ENCODE assay signal across 27 cellular contexts in genomic region chr11:132351050-132351449, GRCh38.
A peak's percentile ranks its signal among the peaks of the same experiment; 100 is the strongest.
DNase-seq lines count a peak whose midpoint lies in the region; ATAC-seq, FAIRE-seq and TF ChIP-seq lines count a peak whose summit lies in the region.
"Had no signal": no experiment of that assay in that cellular context is flagged by ENCODE, and none has a peak within 500 bp of the region (broad histone marks: within the 10 kb centered on the region; RNA-seq: fewer than 3 reads in every experiment).

No MANE protein-coding gene starts in this region.

- WGBS in HepG2 (ENCODE audit: low lambda C conversion rate), result 1% methylated on average over 7 of the region's 7 CpGs
- WGBS in right lobe of liver (ENCODE audit: insufficient coverage, low coverage, low lambda C conversion rate, missing lambda C conversion rate), result 67% methylated on average over 4 of the region's 7 CpGs

- TF ChIP-seq RAD21 in HepG2 (CRISPR knock-in tag; IDR thresholded peaks at IDR 0.05), result no peak

- H2AFZ ChIP-seq in KMS-11 (ENCODE audit: low read depth), result no peak overlapping the region
- H2AFZ ChIP-seq in HepG2 (ENCODE audit: low read length), result no peak overlapping the region

- intact Hi-C loops in HepG2 (cut with micrococcal nuclease; ENCODE audit: unreplicated experiment) (no loop called here), right lobe of liver (cut with DNase I) (no loop called here)

- no peak for TF ChIP-seq EP300 in HepG2 (IDR thresholded peaks at IDR 0.05; ENCODE audit: low read depth in 2 of 2, low read length in 2 of 2)
- no peak for TF ChIP-seq EP300 in HepG2 (CRISPR knock-in tag; IDR thresholded peaks at IDR 0.05; ENCODE audit: borderline replicate concordance)

- H3K4me3 ChIP-seq in KMS-11 (IDR thresholded peaks at IDR 0.05; ENCODE audit: insufficient read depth, low read depth, low read length) (no peak overlapping the region), HepG2 (replicated peaks in 1 of 3; ENCODE audit: insufficient read depth in 1 of 3, low read depth in 2 of 3, low read length in 3 of 3) (no peak overlapping the region), right lobe of liver (no peak overlapping the region)
- H3K4me3 ChIP-seq: BLaER1, GM12878 had no signal

- H3K27ac ChIP-seq in KMS-11 (no peak overlapping the region; the same call in 1 of the 2 replicates), HepG2 (ENCODE audit: extremely low read length, insufficient read depth, low read length) (no peak overlapping the region), right lobe of liver (peak overlapping the region in 2 of 3 donors; percentile 56 to 65)
- H3K27ac ChIP-seq: BLaER1 had no signal

- ATAC-seq in HepG2 (peak; percentile 49; the same call in 2 of the 3 replicates), right lobe of liver (peak; percentile 67 to 83 (median 80)), GM18519 (IDR thresholded peaks at IDR 0.05; ENCODE audit: low FRiP score, unreplicated experiment) (no peak), GM21786 (IDR thresholded peaks at IDR 0.05; ENCODE audit: unreplicated experiment) (no peak)
- ATAC-seq: GM12878 had no signal

- H3K9ac ChIP-seq in KMS-11, result no peak overlapping the region
- no peak overlapping the region for H3K9ac ChIP-seq in HepG2 (ENCODE audit: insufficient read depth, low read depth, low read length)
- H3K9ac ChIP-seq: BLaER1 had no signal

- H3K36me3 ChIP-seq in KMS-11 (ENCODE audit: insufficient read depth), result no peaks in the 10 kb centered on the region
- no peaks in the 10 kb centered on the region for H3K36me3 ChIP-seq in HepG2 (replicated peaks in 1 of 2; ENCODE audit: control insufficient read depth in 1 of 2, insufficient read depth in 2 of 2, low read length in 2 of 2)
- no peaks in the 10 kb centered on the region for H3K36me3 ChIP-seq in right lobe of liver
- H3K36me3 ChIP-seq: BE2C, BLaER1 had no signal

- in situ Hi-C loops in HepG2 (cut with HindIII; ENCODE audit: extremely low pct_ligation_motif_present, low pct_unique_long_range_greater_than_20kb), result no loop called here

- H3K9me3 ChIP-seq in HepG2 (ENCODE audit: low read length), result no peaks in the 10 kb centered on the region
- H3K9me3 ChIP-seq in right lobe of liver, result no peaks in the 10 kb centered on the region
- H3K9me3 ChIP-seq: BE2C, BLaER1 had no signal

- no TSS peak for BruUV-seq in HepG2 (replicated peaks; lab: Mats Ljungman, UMichigan)

- TF ChIP-seq POLR2A in HepG2 (IDR thresholded peaks at IDR 0.05; ENCODE audit: insufficient read depth in 1 of 2, low read depth in 2 of 2, low read length in 2 of 2) (no peak), right lobe of liver (IDR thresholded peaks at IDR 0.05) (no peak)

- no peak for DNase-seq in HepG2 (ENCODE audit: low spot score)
- peak; percentile 66 to 83 (median 74) for DNase-seq in right lobe of liver
- DNase-seq in HuH-7.5 (ENCODE audit: low spot score), result no peak
- DNase-seq: 8988T; ACHN; BE2C; C1 segment of cervical spinal cord; CD4-positive, alpha-beta memory T cell; CD4-positive, CD25-positive, alpha-beta regulatory T cell; CD8-positive, alpha-beta memory T cell; COR-L47; DMS 273 treated with DMSO at 0.1 percent for 48 hours; DMS153; DMS53; DMS79; DND-41; EL; GDM1 had no signal

- TF ChIP-seq CTCF in KMS-11 (conservative IDR thresholded peaks at IDR 0.05; ENCODE audit: low read depth, low read length) (no peak), HepG2 (CRISPR knock-in tag; IDR thresholded peaks at IDR 0.05) (no peak), right lobe of liver (IDR thresholded peaks at IDR 0.05) (no peak)

- no peaks in the 10 kb centered on the region for H3K79me2 ChIP-seq in KMS-11 (ENCODE audit: insufficient read depth, low read depth)
- no peaks in the 10 kb centered on the region for H3K79me2 ChIP-seq in HepG2 (ENCODE audit: insufficient read depth, low read length)

- H4K20me1 ChIP-seq in KMS-11 (ENCODE audit: insufficient read depth) (no peaks in the 10 kb centered on the region), HepG2 (ENCODE audit: insufficient read depth, low read length) (no peaks in the 10 kb centered on the region)
- H4K20me1 ChIP-seq: BLaER1 had no signal

- H3K27me3 ChIP-seq in KMS-11 (ENCODE audit: insufficient read depth, low read depth) (no peaks in the 10 kb centered on the region), HepG2 (ENCODE audit: control insufficient read depth in 1 of 2, insufficient read depth in 2 of 2, low read length in 2 of 2) (0 out of 5 replicates have a peak, but pooled peaks cover 0 to 2% of the 10 kb centered on the region in 2 experiments), right lobe of liver (no peaks in the 10 kb centered on the region)
- H3K27me3 ChIP-seq: BE2C, BLaER1 had no signal

- CTCF ChIA-PET in HepG2 (lab: Yijun Ruan, JAX; ENCODE audit: low intra/inter-chr PET ratio, low total read pairs), result no interaction called here

- peaks cover 80% of the 10 kb centered on the region for H3K4me1 ChIP-seq in KMS-11 (ENCODE audit: low read depth, poor library complexity, severe bottlenecking)
- H3K4me1 ChIP-seq in HepG2 (ENCODE audit: insufficient read depth, low read length), result no peaks in the 10 kb centered on the region
- H3K4me1 ChIP-seq in right lobe of liver, result peaks cover 0 to 13% (median 6%) of the 10 kb centered on the region in 4 donors
- H3K4me1 ChIP-seq: BE2C, BLaER1 had no signal

- no peak for FAIRE-seq in HepG2 (lab: Jason Lieb, UNC)
- FAIRE-seq: A204.1, GM12878, GM12892, GM18507, GM19239 had no signal

- H3K4me2 ChIP-seq in KMS-11 (peak overlapping the region; percentile 68; the same call in 1 of the 2 replicates), HepG2 (ENCODE audit: low read depth, low read length) (no peak overlapping the region)
- H3K4me2 ChIP-seq: BLaER1 had no signal

- POLR2A ChIA-PET in HepG2 (lab: Yijun Ruan, JAX), result no interaction called here

TF ChIP-seq in HepG2, 621 proteins besides CTCF, POLR2A, EP300 and RAD21:
- TF ChIP-seq ZNF263 (CRISPR knock-in tag; IDR thresholded peaks at IDR 0.05) (peak; percentile 75), CEBPG (CRISPR knock-in tag; IDR thresholded peaks at IDR 0.05) (0 out of 2 replicates have a peak, but pooled peaks have one; percentile 14), CEBPB (IDR thresholded peaks at IDR 0.05; ENCODE audit: borderline replicate concordance, low read depth, low read length) (peak; percentile 25; the same call in 1 of the 2 replicates), HNF4G (IDR thresholded peaks at IDR 0.05; ENCODE audit: borderline replicate concordance, low read depth, low read length) (no peak), HNF4G (CRISPR knock-in tag; IDR thresholded peaks at IDR 0.05; ENCODE audit: borderline replicate concordance, low read depth) (no peak), ZNF362 (CRISPR knock-in tag; IDR thresholded peaks at IDR 0.05; ENCODE audit: borderline replicate concordance) (peak; percentile 47; the same call in 1 of the 2 replicates)

Comparison
In these comparisons a context has a peak if more than half of its experiments do, and no peak if none do; other contexts are left out.
1. H3K27ac ChIP-seq: peak in right lobe of liver (2 of 3); none in KMS-11 (single experiment) and HepG2 (single experiment).
2. DNase-seq: peak in right lobe of liver (3 of 3); none in HepG2 (single experiment) and HuH-7.5 (single experiment).
3. ATAC-seq: peak in HepG2 (single experiment) and right lobe of liver (4 of 4); none in GM18519 (single experiment) and GM21786 (single experiment).